16 cellular contexts compared by ENCODE assay signal in genomic region chr13:85314686-85315085, GRCh38.
DNase-seq lines count a peak whose midpoint lies in the region; ATAC-seq and TF ChIP-seq lines count a peak whose summit lies in the region.
"Had no signal": no experiment of that assay in that cellular context is flagged by ENCODE, and none has a peak within 500 bp of the region (broad histone marks: within the 10 kb centered on the region; RNA-seq: fewer than 3 reads in every experiment).

No MANE protein-coding gene starts in this region.

- DNase-seq in NCI-H1092 treated with DMSO at 0.1 percent for 48 hours (lab: John Stamatoyannopoulos, UW) (peak; percentile 24), NCI-H1092 (lab: John Stamatoyannopoulos, UW) (no peak), NCI-H524 (lab: John Stamatoyannopoulos, UW) (peak; percentile 74 to 90), foreskin melanocyte (peak; percentile 98), pons (ENCODE audit: low spot score) (peak; percentile 96), uterus (no peak)
- DNase-seq: activated gamma-delta T cell treated with Interleukin-2 at 50 U/mL for 16 hours; DMS153; MG63; NK-92 treated with Interleukin-12 subunit alpha and Interleukin-12 subunit beta, amount 100 ng/mL, for 24 hours; testis had no signal

- intact Hi-C loops in uterus (cut with DNase I; ENCODE audit: low total_unique reads), result no loop called here

- TF ChIP-seq CTCF in uterus (IDR thresholded peaks at IDR 0.05), result no peak

- ATAC-seq in HG02642 (IDR thresholded peaks at IDR 0.05; ENCODE audit: poor library complexity, unreplicated experiment) (no peak), HG02588 (IDR thresholded peaks at IDR 0.05; ENCODE audit: unreplicated experiment) (no peak)
- ATAC-seq: HepG2; natural killer cell treated with Interleukin-12 subunit alpha and Interleukin-12 subunit beta and Interleukin-15 and Interleukin-18, amount 100 ng/mL, for 72 hours had no signal

- H3K27me3 ChIP-seq in uterus, result no peaks in the 10 kb centered on the region
- H3K27me3 ChIP-seq: BLaER1 treated with 17β-estradiol and CSF1 and Interleukin-3, amounts not matched to agents 10 nM and 100 nM; MG63; testis had no signal

- no peaks in the 10 kb centered on the region for H3K4me1 ChIP-seq in uterus
- H3K4me1 ChIP-seq: BLaER1 treated with 17β-estradiol and CSF1 and Interleukin-3, amounts not matched to agents 10 nM and 100 nM; testis had no signal

- no peak overlapping the region for H3K27ac ChIP-seq in uterus
- H3K27ac ChIP-seq: BLaER1 treated with 17β-estradiol and CSF1 and Interleukin-3, amounts not matched to agents 10 nM and 100 nM; testis had no signal

- TF ChIP-seq POLR2A in uterus (IDR thresholded peaks at IDR 0.05), result no peak

- no peak overlapping the region for H3K4me3 ChIP-seq in uterus
- H3K4me3 ChIP-seq: BLaER1 treated with 17β-estradiol and CSF1 and Interleukin-3, amounts not matched to agents 10 nM and 100 nM; MG63; testis had no signal

- no peaks in the 10 kb centered on the region for H3K36me3 ChIP-seq in uterus
- H3K36me3 ChIP-seq: BLaER1 treated with 17β-estradiol and CSF1 and Interleukin-3, amounts not matched to agents 10 nM and 100 nM; MG63 had no signal

- no peaks in the 10 kb centered on the region for H3K9me3 ChIP-seq in uterus
- H3K9me3 ChIP-seq: BLaER1 treated with 17β-estradiol and CSF1 and Interleukin-3, amounts not matched to agents 10 nM and 100 nM; MG63; testis had no signal

Comparison
In these comparisons a context has a peak if more than half of its experiments do, and no peak if none do; other contexts are left out.
1. DNase-seq: peak in NCI-H1092 treated with DMSO at 0.1 percent for 48 hours (single experiment), NCI-H524 (2 of 2), foreskin melanocyte (single experiment) and pons (single experiment); none in NCI-H1092 (single experiment) and uterus (0 of 2).